In genomic region chr3:139935071-139935865, GRCh38 we compare ENCODE assay signal across 8 cellular contexts. TPM values are rescaled to one million over a fixed set of nuclear protein-coding genes. Genes with fewer than 3 reads are reported as not detected.
DNase-seq lines count a peak whose midpoint lies in the region; ATAC-seq lines count a peak whose summit lies in the region.

Gene CLSTN2 (plus strand): TSS chr3:139935185.

- H4K20me1 ChIP-seq in BLaER1, result peaks cover 20% of the 10 kb centered on the region

- ATAC-seq in GM19035 (IDR thresholded peaks at IDR 0.05; ENCODE audit: unreplicated experiment), result peak; percentile 70

- H3K4me1 ChIP-seq in BLaER1 (peaks cover 21% of the 10 kb centered on the region), neuronal stem cell (ENCODE audit: control insufficient read depth in 2 of 2, insufficient read depth in 1 of 2, low read depth in 1 of 2, low read length in 2 of 2) (peaks cover 7 to 8% of the 10 kb centered on the region in 2 donors)

- H3K9ac ChIP-seq in BLaER1, result no peak within 1 kb of the TSS
- peak within 1 kb of the TSS; percentile 86 for H3K9ac ChIP-seq in neuronal stem cell (ENCODE audit: low read depth, low read length, poor library complexity)

- H3K23ac ChIP-seq in neuronal stem cell (ENCODE audit: low read depth, low read length, poor library complexity), result peak within 1 kb of the TSS; percentile 46

- peak; percentile 57 for DNase-seq in MV-4-11 (lab: John Stamatoyannopoulos, UW)
- DNase-seq in activated CD4-positive, alpha-beta T cell treated with anti-CD3 and anti-CD28 coated beads, Interleukin-2, amount 50 U/mL, for 48 hours, result peak; percentile 21 to 32
- peak; percentile 83 for DNase-seq in globus pallidus (ENCODE audit: low spot score)
- DNase-seq in neuronal stem cell (ENCODE audit: low spot score), result peak; percentile 75
- DNase-seq in NAMALWA (ENCODE audit: low spot score), result no peak
- DNase-seq in COLO829 (ENCODE audit: low spot score), result no peak

- H2BK120ac ChIP-seq in neuronal stem cell (ENCODE audit: low read depth, low read length), result no peak within 1 kb of the TSS

- peak within 1 kb of the TSS; percentile 90 for H2AFZ ChIP-seq in neuronal stem cell (ENCODE audit: low read length)

- WGBS in neuronal stem cell (ENCODE audit: extremely low coverage in 2 of 2, insufficient read length in 2 of 2, insufficient replicate concordance in 1 of 2), 2 donors, result no CpG with 5 or more reads among the region's 84 CpGs

- no peaks in the 10 kb centered on the region for H3K36me3 ChIP-seq in BLaER1
- H3K36me3 ChIP-seq in neuronal stem cell (replicated peaks in 1 of 2; ENCODE audit: control insufficient read depth in 2 of 2, insufficient read depth in 2 of 2, low read length in 2 of 2), result no peaks in the 10 kb centered on the region

- no peak within 1 kb of the TSS for H2BK5ac ChIP-seq in neuronal stem cell (ENCODE audit: low read length)

- H2BK12ac ChIP-seq in neuronal stem cell (ENCODE audit: low read length), result no peak within 1 kb of the TSS

- peak within 1 kb of the TSS; percentile 65 for H3K4me3 ChIP-seq in BLaER1
- peak within 1 kb of the TSS; percentile 34 to 81 for H3K4me3 ChIP-seq in neuronal stem cell (ENCODE audit: low read length in 2 of 2)

- H3K9me3 ChIP-seq in BLaER1 (no peaks in the 10 kb centered on the region), neuronal stem cell (replicated peaks in 1 of 2; ENCODE audit: control insufficient read depth in 2 of 2, insufficient read depth in 1 of 2, low read depth in 1 of 2, low read length in 2 of 2) (peaks cover 0 to 2% of the 10 kb centered on the region in 2 donors)

- H3K18ac ChIP-seq in neuronal stem cell (ENCODE audit: low read length), result peak within 1 kb of the TSS; percentile 69

- H2AK5ac ChIP-seq in neuronal stem cell (ENCODE audit: low read depth, low read length), result no peak within 1 kb of the TSS

- H3K27me3 ChIP-seq in BLaER1, result peaks cover 44% of the 10 kb centered on the region
- peaks cover 8 to 49% (median 21%) of the 10 kb centered on the region in 3 experiments for H3K27me3 ChIP-seq in neuronal stem cell (ENCODE audit: control insufficient read depth in 3 of 3, insufficient read depth in 3 of 3, low read depth in 1 of 3, low read length in 3 of 3)

- H3K27ac ChIP-seq in BLaER1 (no peak within 1 kb of the TSS), neuronal stem cell (replicated peaks; ENCODE audit: low read length) (no peak within 1 kb of the TSS)

- H3K4me2 ChIP-seq in BLaER1, result peak within 1 kb of the TSS; percentile 96
- peak within 1 kb of the TSS; percentile 98 for H3K4me2 ChIP-seq in neuronal stem cell (ENCODE audit: insufficient read depth, low read length, poor library complexity, severe bottlenecking)

- H3K14ac ChIP-seq in neuronal stem cell (ENCODE audit: low read length), result peak within 1 kb of the TSS; percentile 39

- no peak within 1 kb of the TSS for H4K91ac ChIP-seq in neuronal stem cell (ENCODE audit: low read depth, low read length, poor library complexity)

- H4K8ac ChIP-seq in neuronal stem cell (ENCODE audit: low read depth, low read length), result no peak within 1 kb of the TSS

- no peak within 1 kb of the TSS for H2BK15ac ChIP-seq in neuronal stem cell (ENCODE audit: low read length)

- no peaks in the 10 kb centered on the region for H3K79me1 ChIP-seq in neuronal stem cell (ENCODE audit: low read depth, low read length)

- no peak within 1 kb of the TSS for H3K4ac ChIP-seq in neuronal stem cell (ENCODE audit: low read length)

RNA-seq across cellular contexts. Expression of gene CLSTN2, which starts in this region (rescaled TPM):
- polyA plus RNA-seq in neuronal stem cell (2013, experiment 1 of 2), result 0.36 TPM
- polyA plus RNA-seq in neuronal stem cell (2013, experiment 2 of 2), result 0.37 TPM

Comparison
In these comparisons a context has a peak if more than half of its experiments do, and no peak if none do; other contexts are left out.
1. DNase-seq: peak in MV-4-11 (single experiment), activated CD4-positive, alpha-beta T cell treated with anti-CD3 and anti-CD28 coated beads, Interleukin-2, amount 50 U/mL, for 48 hours (2 of 2), globus pallidus (single experiment) and neuronal stem cell (single experiment); none in NAMALWA (single experiment) and COLO829 (single experiment).